Comparison of ENCODE assay signal across 8 cellular contexts in the genomic region with DNA sequence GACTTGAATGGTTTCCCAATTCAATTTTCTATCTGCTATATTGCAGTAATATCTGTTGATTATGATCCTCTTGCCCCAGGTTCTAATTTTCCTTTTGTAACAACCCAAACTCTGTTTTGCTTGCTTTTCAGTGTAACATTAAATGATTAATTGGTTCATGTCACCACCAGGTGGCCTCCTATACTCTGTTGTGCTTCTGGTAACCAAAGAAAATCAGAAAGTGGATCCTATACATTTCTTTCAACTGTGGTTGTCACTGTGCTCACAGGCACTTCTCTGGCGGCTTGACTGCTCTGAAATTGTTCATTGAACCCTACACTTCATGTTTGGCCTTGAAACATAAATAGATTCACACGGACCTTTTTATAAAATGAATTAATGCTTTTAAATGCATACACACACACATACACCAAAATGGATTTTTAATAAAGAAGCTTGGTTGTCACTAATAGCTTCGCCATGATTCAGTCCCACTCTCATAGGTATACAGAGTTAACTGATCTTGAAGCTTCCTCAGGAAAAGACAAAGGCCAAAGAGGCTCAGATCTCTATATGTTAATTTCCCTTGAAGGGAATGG.
A peak's percentile ranks its signal among the peaks of the same experiment; 100 is the strongest.
DNase-seq lines count a peak whose midpoint lies in the region; ATAC-seq, FAIRE-seq and TF ChIP-seq lines count a peak whose summit lies in the region.

No MANE protein-coding gene starts in this region.

- peak; percentile 52 to 62 for TF ChIP-seq CTCF in Caco-2 (IDR thresholded peaks at IDR 0.05; ENCODE audit: insufficient read depth in 1 of 2, low read depth in 1 of 2, low read length in 1 of 2, severe bottlenecking in 1 of 2, unreplicated experiment in 1 of 2)

- DNase-seq in Caco-2 (peak in 1 of 2 experiments; percentile 41), NCI-H1105 treated with DMSO at 0.1 percent for 48 hours (lab: John Stamatoyannopoulos, UW) (peak; percentile 69), UCSD-AML1 (lab: John Stamatoyannopoulos, UW; ENCODE audit: unreplicated experiment) (peak; percentile 6), germinal center (ENCODE audit: low spot score) (peak; percentile 8), small intestine (peak; percentile 36), NOMO-1 treated with dmso at 0.1 percent for 144 hours (lab: John Stamatoyannopoulos, UW; ENCODE audit: unreplicated experiment) (no peak), RCC 7860 (ENCODE audit: low spot score) (no peak)

- no peak overlapping the region for H3K27ac ChIP-seq in small intestine (ENCODE audit: low read depth in 1 of 2, low read length in 1 of 2)

- POLR2A ChIA-PET in Caco-2 (lab: Charles Lee): no interaction called here

- intact Hi-C loops in Caco-2 (cut with micrococcal nuclease; ENCODE audit: unreplicated experiment): loop anchor here (1.0 to 10.0 kb wide), 4 partner anchors 115 to 721 kb away; a partner anchor contains a TSS

- H3K27ac Mint-ChIP-seq in Caco-2 (ENCODE audit: unreplicated experiment): no peak overlapping the region

- H3K4me3 Mint-ChIP-seq in Caco-2 (ENCODE audit: unreplicated experiment): no peak overlapping the region

- no peaks in the 10 kb centered on the region for H3K9me3 Mint-ChIP-seq in Caco-2 (ENCODE audit: unreplicated experiment)

- H3K4me1 Mint-ChIP-seq in Caco-2 (ENCODE audit: low read depth, unreplicated experiment): no peaks in the 10 kb centered on the region

- no peak overlapping the region for H3K4me3 ChIP-seq in Caco-2 (ENCODE audit: low read depth, low read length)
- H3K4me3 ChIP-seq in small intestine (ENCODE audit: low read depth in 1 of 2, low read length in 2 of 2): no peak overlapping the region

- H3K27me3 ChIP-seq in Caco-2 (replicated peaks; ENCODE audit: control insufficient read depth, insufficient read depth, low read length): no peaks in the 10 kb centered on the region
- no peaks in the 10 kb centered on the region for H3K27me3 ChIP-seq in small intestine (ENCODE audit: control insufficient read depth in 2 of 2, insufficient read depth in 2 of 2, low read length in 2 of 2)

- H3K36me3 ChIP-seq in Caco-2 (ENCODE audit: control insufficient read depth, insufficient read depth, low read length): no peaks in the 10 kb centered on the region
- H3K36me3 ChIP-seq in small intestine (ENCODE audit: control insufficient read depth in 2 of 2, insufficient read depth in 2 of 2, low read length in 2 of 2): no peaks in the 10 kb centered on the region

- H3K27me3 Mint-ChIP-seq in Caco-2 (ENCODE audit: insufficient read depth, unreplicated experiment): peaks cover 16% of the 10 kb centered on the region

- no TSS peak for BruUV-seq in Caco-2 (replicated peaks; lab: Mats Ljungman, UMichigan)

- H3K4me1 ChIP-seq in Caco-2 (no peaks in the 10 kb centered on the region), small intestine (ENCODE audit: control insufficient read depth in 2 of 2, insufficient read depth in 1 of 2, low read depth in 1 of 2, low read length in 1 of 2) (no peaks in the 10 kb centered on the region)

- no peaks in the 10 kb centered on the region for H3K36me3 Mint-ChIP-seq in Caco-2 (ENCODE audit: insufficient read depth, unreplicated experiment)

- CTCF ChIA-PET in Caco-2 (lab: Charles Lee): interaction anchor here (0.6 kb wide), 1 partner anchor 228 kb away, joined by 3 read pairs; no protein-coding TSS in a partner anchor

- 36 to 45% (median 38%) methylated on average over 3 of the region's 3 CpGs for WGBS in small intestine, 3 donors

- peak; percentile 52 for ATAC-seq in GM21390 (IDR thresholded peaks at IDR 0.05; ENCODE audit: unreplicated experiment)

- FAIRE-seq in small intestine (lab: Jason Lieb, UNC) (no peak), RCC 7860 (lab: Jason Lieb, UNC) (no peak)

- H3K9me3 ChIP-seq in Caco-2 (no peaks in the 10 kb centered on the region), small intestine (ENCODE audit: control insufficient read depth, low read depth) (no peaks in the 10 kb centered on the region)

Comparison
In these comparisons a context has a peak if more than half of its experiments do, and no peak if none do; other contexts are left out.
1. DNase-seq: peak in NCI-H1105 treated with DMSO at 0.1 percent for 48 hours (single experiment), UCSD-AML1 (single experiment), germinal center (single experiment) and small intestine (single experiment); none in NOMO-1 treated with dmso at 0.1 percent for 144 hours (single experiment) and RCC 7860 (single experiment).